ENCODE assay signal across 25 cellular contexts in the genomic region with DNA sequence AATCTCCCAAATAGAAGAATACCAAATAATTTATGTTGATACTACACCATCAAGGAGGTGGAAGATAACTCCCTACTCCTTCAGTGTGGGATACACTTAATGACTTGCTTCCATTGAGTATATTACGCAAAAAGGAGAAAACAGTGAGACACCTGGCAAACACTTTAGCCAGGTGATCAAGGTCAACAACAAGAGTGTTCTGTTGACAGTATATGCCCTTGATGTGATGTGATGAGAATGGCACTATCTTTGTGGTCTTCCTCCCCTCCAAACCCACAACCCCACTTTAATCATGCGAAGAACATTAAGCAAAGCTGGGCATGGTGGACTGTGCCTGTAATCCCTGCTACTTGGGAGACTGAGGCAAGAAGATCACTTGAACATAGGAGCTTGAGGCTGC.
"Had no signal": no experiment of that assay in that cellular context is flagged by ENCODE, and none has a peak within 500 bp of the region (broad histone marks: within the 10 kb centered on the region; RNA-seq: fewer than 3 reads in every experiment).

No MANE protein-coding gene starts in this region.

- H3K27ac Mint-ChIP-seq: dendritic cell treated with granulocyte-macrophage colony-stimulating factor and Interleukin-4, amounts not matched to agents 40 ng/mL and 50 ng/mL, for 4 days; endodermal cell had no signal

- H3K4me3 ChIP-seq: colonic mucosa, esophagus squamous epithelium, gastrocnemius medialis, heart left ventricle, hepatocyte, left lung, lower lobe of right lung had no signal

- FAIRE-seq: endometrium, islet of Langerhans, keratinocyte had no signal

- H3K27me3 Mint-ChIP-seq: dendritic cell treated with granulocyte-macrophage colony-stimulating factor and Interleukin-4, amounts not matched to agents 40 ng/mL and 50 ng/mL, for 4 days; effector memory CD8-positive, alpha-beta T cell; naive thymus-derived CD4-positive, alpha-beta T cell had no signal

- H3K27me3 ChIP-seq: colonic mucosa, esophagus squamous epithelium, gastrocnemius medialis, heart left ventricle, hepatocyte, left lung had no signal

- H3K4me1 ChIP-seq: colonic mucosa had no signal

- H3K9me3 Mint-ChIP-seq: dendritic cell treated with granulocyte-macrophage colony-stimulating factor and Interleukin-4, amounts not matched to agents 40 ng/mL and 50 ng/mL, for 4 days; effector memory CD8-positive, alpha-beta T cell; endodermal cell; naive thymus-derived CD4-positive, alpha-beta T cell had no signal

- H3K36me3 ChIP-seq: colonic mucosa, esophagus squamous epithelium, gastrocnemius medialis, left lung had no signal

- H3K9me3 ChIP-seq: colonic mucosa, esophagus squamous epithelium, gastrocnemius medialis, heart left ventricle, left lung, lower lobe of right lung had no signal

- ATAC-seq: effector memory CD8-positive, alpha-beta T cell; esophagus mucosa; gastrocnemius medialis; heart left ventricle; left cardiac atrium; left lung; left ventricle myocardium superior; lower lobe of right lung; naive thymus-derived CD4-positive, alpha-beta T cell had no signal

- H3K4me2 ChIP-seq: hepatocyte had no signal

- H3K27ac ChIP-seq: colonic mucosa, epithelial cell of prostate, esophagus squamous epithelium, gastrocnemius medialis, heart left ventricle, hepatocyte, left lung, lower lobe of right lung had no signal

- H3K4me3 Mint-ChIP-seq: dendritic cell treated with granulocyte-macrophage colony-stimulating factor and Interleukin-4, amounts not matched to agents 40 ng/mL and 50 ng/mL, for 4 days; effector memory CD8-positive, alpha-beta T cell; endodermal cell; naive thymus-derived CD4-positive, alpha-beta T cell had no signal

- DNase-seq: colonic mucosa; cortex of kidney; effector CD8-positive, alpha-beta T cell; effector memory CD8-positive, alpha-beta T cell; endodermal cell; erythroblast; esophagus squamous epithelium; foreskin fibroblast; gastrocnemius medialis; heart left ventricle; hypothalamus; left cardiac atrium; left lung; left ventricle myocardium superior; lower lobe of right lung; mesenchymal stem cell; midbrain; naive thymus-derived CD4-positive, alpha-beta T cell had no signal

- H2AFZ ChIP-seq: hepatocyte had no signal
